In the genomic region with DNA sequence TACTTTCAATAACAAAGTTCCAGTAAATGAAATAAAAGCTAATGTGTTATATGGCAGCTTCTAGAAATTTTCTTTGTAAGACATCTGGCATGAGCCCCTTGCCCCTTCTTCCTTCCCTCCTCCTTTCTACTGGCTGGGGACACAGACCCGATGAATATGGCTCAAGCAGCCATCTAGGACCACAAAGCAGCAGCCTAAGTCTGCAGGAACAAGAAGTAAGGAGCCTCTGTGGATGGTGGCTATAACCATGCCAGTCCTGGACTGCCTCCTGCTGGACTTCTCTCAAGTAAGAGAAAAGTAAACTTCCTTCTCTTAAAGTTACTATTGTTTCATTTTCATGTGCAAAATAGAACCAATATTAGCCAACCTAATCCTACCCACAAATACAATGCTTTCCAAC, we compare ENCODE assay signal across 1 cellular context.
TF ChIP-seq lines count a peak whose summit lies in the region.

No MANE protein-coding gene starts in this region.

TF ChIP-seq in IMR-90, 13 proteins besides CTCF, POLR2A, EP300 and RAD21:
- no peak for TF ChIP-seq BHLHE40 (IDR thresholded peaks at IDR 0.05; ENCODE audit: low read depth, low read length)
- peak; percentile 50 for TF ChIP-seq SMC3 (IDR thresholded peaks at IDR 0.05; ENCODE audit: low read depth, low read length)
